18 cellular contexts compared by ENCODE assay signal in the genomic region with DNA sequence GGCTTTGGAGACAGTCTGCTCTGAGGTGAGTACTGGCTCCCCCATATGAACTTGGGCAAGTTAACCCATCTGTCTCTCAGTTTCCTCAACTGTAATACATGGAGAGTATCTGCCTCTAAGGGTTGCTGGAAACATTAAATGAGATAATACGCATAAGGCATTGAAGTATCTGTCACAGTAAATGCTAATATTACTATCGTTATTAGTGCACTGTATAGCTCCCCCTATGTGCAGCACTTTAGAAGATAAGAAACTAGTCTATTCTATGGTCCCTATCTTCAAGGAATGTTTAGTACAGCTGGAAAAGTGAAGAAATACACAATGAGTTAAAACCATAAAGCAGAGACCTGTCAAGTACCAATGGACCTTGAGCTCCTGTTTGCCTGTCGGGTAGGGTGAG. TPM values are rescaled to one million over a fixed set of nuclear protein-coding genes. Genes with fewer than 3 reads are reported as not detected.
DNase-seq lines count a peak whose midpoint lies in the region; ATAC-seq and TF ChIP-seq lines count a peak whose summit lies in the region.
"Had no signal": no experiment of that assay in that cellular context is flagged by ENCODE, and none has a peak within 500 bp of the region (broad histone marks: within the 10 kb centered on the region; RNA-seq: fewer than 3 reads in every experiment).

No MANE protein-coding gene starts in this region.

- no peak overlapping the region for H3K4me2 ChIP-seq in OCI-LY1 (ENCODE audit: low read length)

- TF ChIP-seq CTCF in OCI-LY1 (IDR thresholded peaks at IDR 0.05; ENCODE audit: low read length) (peak; percentile 55), epithelial cell of proximal tubule (conservative IDR thresholded peaks at IDR 0.05; ENCODE audit: low read depth, low read length) (peak; percentile 24), retinal pigment epithelial cell (conservative IDR thresholded peaks at IDR 0.05; ENCODE audit: low read depth, low read length) (peak; percentile 32)

- no peaks in the 10 kb centered on the region for H3F3A ChIP-seq in OCI-LY1 (ENCODE audit: insufficient read depth, low read length)

- H3K4me1 ChIP-seq in OCI-LY1 (ENCODE audit: insufficient read depth, low read length, severe bottlenecking), result no peaks in the 10 kb centered on the region
- H3K4me1 ChIP-seq: esophagus squamous epithelium, lower lobe of right lung, SJCRH30 had no signal

- no peaks in the 10 kb centered on the region for H3K79me2 ChIP-seq in OCI-LY1 (ENCODE audit: insufficient read depth, low read length)

- H4K20me1 ChIP-seq in OCI-LY1 (ENCODE audit: insufficient read depth, low read length), result no peaks in the 10 kb centered on the region

- H3K36me3 ChIP-seq in OCI-LY1 (ENCODE audit: insufficient read depth, low read length), result peaks cover 83% of the 10 kb centered on the region

- ATAC-seq in GM21526 (IDR thresholded peaks at IDR 0.05; ENCODE audit: low FRiP score, unreplicated experiment) (no peak), HG02981 (IDR thresholded peaks at IDR 0.05; ENCODE audit: unreplicated experiment) (no peak)
- ATAC-seq: lower lobe of right lung had no signal

- no peaks in the 10 kb centered on the region for H3K9me2 ChIP-seq in OCI-LY1 (ENCODE audit: low read depth, low read length)

- H3K27me3 ChIP-seq in OCI-LY1 (ENCODE audit: insufficient read depth, low read length), result no peaks in the 10 kb centered on the region
- H3K27me3 ChIP-seq: esophagus squamous epithelium, SJCRH30 had no signal

- H3K4me3 ChIP-seq in OCI-LY1 (ENCODE audit: low read depth, low read length, poor library complexity, severe bottlenecking) (no peak overlapping the region), epithelial cell of proximal tubule (ENCODE audit: low read depth, low read length) (no peak overlapping the region), retinal pigment epithelial cell (ENCODE audit: low read length) (no peak overlapping the region)
- H3K4me3 ChIP-seq: esophagus squamous epithelium, lower lobe of right lung, SJCRH30, thoracic aorta had no signal

- no peaks in the 10 kb centered on the region for H3K9me3 ChIP-seq in OCI-LY1 (ENCODE audit: low read length)
- H3K9me3 ChIP-seq: esophagus squamous epithelium, lower lobe of right lung, SJCRH30, thoracic aorta had no signal

- DNase-seq in DMS 273 (lab: John Stamatoyannopoulos, UW; ENCODE audit: unreplicated experiment) (peak; percentile 7), DMS 273 treated with DMSO at 0.1 percent for 48 hours (lab: John Stamatoyannopoulos, UW) (no peak), epithelial cell of proximal tubule (ENCODE audit: low read depth) (no peak), retinal pigment epithelial cell (ENCODE audit: low read depth) (no peak), NCI-H146 treated with DMSO at 0.1 percent for 48 hours (lab: John Stamatoyannopoulos, UW; ENCODE audit: unreplicated experiment) (no peak)
- DNase-seq: 8988T; activated naive CD4-positive, alpha-beta T cell treated with anti-CD3 and anti-CD28 coated beads for 36 hours; esophagus squamous epithelium; lower lobe of right lung; NCI-H2081; nucleus accumbens; SJCRH30; small intestine; WERI-Rb-1 had no signal

- no peak overlapping the region for H3K27ac ChIP-seq in OCI-LY1 (ENCODE audit: low read depth, low read length, poor library complexity, severe bottlenecking)
- H3K27ac ChIP-seq: esophagus squamous epithelium, lower lobe of right lung, SJCRH30, thoracic aorta, WERI-Rb-1 had no signal

- no peak overlapping the region for H2AFZ ChIP-seq in OCI-LY1 (ENCODE audit: low read length)

- no peak overlapping the region for H3K9ac ChIP-seq in OCI-LY1 (ENCODE audit: low read length)

RNA-seq across cellular contexts. Expression of a gene that starts 51.7 kb away (rescaled TPM):
- total RNA-seq in epithelial cell of proximal tubule, result 54.7 and 67.7 TPM in 2 replicates
